8 cellular contexts compared by ENCODE assay signal in the genomic region with DNA sequence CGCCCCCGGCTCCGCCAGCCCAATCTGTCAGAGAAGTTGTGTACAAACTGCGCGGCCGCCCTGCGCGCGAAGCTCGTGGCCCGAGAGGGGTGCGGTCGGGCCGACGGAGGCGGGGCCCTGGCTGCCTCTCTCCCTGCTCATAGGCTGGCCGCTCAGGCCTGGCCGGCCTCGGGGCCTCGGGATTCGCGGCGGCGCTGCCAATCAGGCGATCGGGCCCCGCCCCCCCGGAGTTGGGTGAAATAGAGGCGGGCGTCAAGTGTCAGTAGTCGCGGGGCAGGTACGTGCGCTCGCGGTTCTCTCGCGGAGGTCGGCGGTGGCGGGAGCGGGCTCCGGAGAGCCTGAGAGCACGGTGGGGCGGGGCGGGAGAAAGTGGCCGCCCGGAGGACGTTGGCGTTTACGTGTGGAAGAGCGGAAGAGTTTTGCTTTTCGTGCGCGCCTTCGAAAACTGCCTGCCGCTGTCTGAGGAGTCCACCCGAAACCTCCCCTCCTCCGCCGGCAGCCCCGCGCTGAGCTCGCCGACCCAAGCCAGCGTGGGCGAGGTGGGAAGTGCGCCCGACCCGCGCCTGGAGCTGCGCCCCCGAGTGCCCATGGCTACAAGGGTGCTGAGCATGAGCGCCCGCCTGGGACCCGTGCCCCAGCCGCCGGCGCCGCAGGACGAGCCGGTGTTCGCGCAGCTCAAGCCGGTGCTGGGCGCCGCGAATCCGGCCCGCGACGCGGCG. TPM values are rescaled to one million over a fixed set of nuclear protein-coding genes. Genes with fewer than 3 reads are reported as not detected.
DNase-seq lines count a peak whose midpoint lies in the region; ATAC-seq and TF ChIP-seq lines count a peak whose summit lies in the region.

KLF5 (plus strand) TSS at position 265 of the 719 bp plus-strand sequence; CDS start at position 588, 323 bp downstream.

- peak within 1 kb of the TSS; percentile 75 for H3K4me3 Mint-ChIP-seq in activated CD4-positive, alpha-beta memory T cell treated with anti-CD3 and anti-CD28 coated beads for 36 hours

- H3K4me1 Mint-ChIP-seq in activated CD4-positive, alpha-beta memory T cell treated with anti-CD3 and anti-CD28 coated beads for 36 hours (ENCODE audit: low read depth), result peaks cover 17% of the 10 kb centered on the region

- peaks cover 1 to 6% of the 10 kb centered on the region in 2 donors for H3K4me1 ChIP-seq in lung (ENCODE audit: control insufficient read depth in 2 of 2, insufficient read depth in 2 of 2, low read length in 2 of 2)

- H3K27me3 ChIP-seq in lung (ENCODE audit: control insufficient read depth, insufficient read depth), result no peaks in the 10 kb centered on the region

- TF ChIP-seq CTCF in lung (IDR thresholded peaks at IDR 0.05; ENCODE audit: control extremely low read depth, extremely low read depth), result no peak

- ATAC-seq in GM19372 (IDR thresholded peaks at IDR 0.05; ENCODE audit: low read depth, unreplicated experiment) (peak; percentile 93), HG03520 (IDR thresholded peaks at IDR 0.05; ENCODE audit: unreplicated experiment) (peak; percentile 97), lung (ENCODE audit: insufficient read depth, low FRiP score) (peak; percentile 96)

- no peaks in the 10 kb centered on the region for H3K36me3 Mint-ChIP-seq in activated CD4-positive, alpha-beta memory T cell treated with anti-CD3 and anti-CD28 coated beads for 36 hours

- no peak within 1 kb of the TSS for H3K27ac Mint-ChIP-seq in activated CD4-positive, alpha-beta memory T cell treated with anti-CD3 and anti-CD28 coated beads for 36 hours

- POLR2A ChIA-PET in activated CD4-positive, alpha-beta memory T cell treated with anti-CD3 and anti-CD28 coated beads for 36 hours (lab: Charles Lee), result interaction anchor here (1.8 kb wide), 1 partner anchor 195 kb away, joined by 6 read pairs; no protein-coding TSS in a partner anchor

- intact Hi-C loops in activated CD4-positive, alpha-beta memory T cell treated with anti-CD3 and anti-CD28 coated beads for 36 hours (cut with micrococcal nuclease), result loop anchor here (1.0 to 10.0 kb wide), 6 partner anchors 164 to 1073 kb away; partner anchors contain the start of genes BORA, KLF12, MZT1 and PIBF1

- H3K27me3 Mint-ChIP-seq in activated CD4-positive, alpha-beta memory T cell treated with anti-CD3 and anti-CD28 coated beads for 36 hours, result peaks cover 16% of the 10 kb centered on the region

- DNase-seq in CD1c-positive myeloid dendritic cell (ENCODE audit: extremely low spot score) (peak; percentile 96), NCI-H748 (lab: John Stamatoyannopoulos, UW; ENCODE audit: unreplicated experiment) (peak; percentile 99), ecto neural progenitor cell (ENCODE audit: low spot score) (peak; percentile 99), lung (ENCODE audit: low spot score) (peak; percentile 98)
- peak; percentile 97 for DNase-seq in activated CD4-positive, alpha-beta memory T cell treated with anti-CD3 and anti-CD28 coated beads for 36 hours
- DNase-seq in stimulated activated CD4-positive, alpha-beta T cell treated with anti-CD3 and anti-CD28 coated beads, TNF-alpha, amount 100 ng/mL, for 24 hours (ENCODE audit: low read depth in 3 of 3), result peak; percentile 85 to 96 (median 90)

- H3K27ac ChIP-seq in lung (ENCODE audit: low read depth in 1 of 2, low read length in 1 of 2), result peak within 1 kb of the TSS; percentile 64 to 88

- peak within 1 kb of the TSS; percentile 69 for H3K4me3 ChIP-seq in lung

- no peaks in the 10 kb centered on the region for H3K9me3 ChIP-seq in lung (ENCODE audit: control insufficient read depth in 2 of 2, insufficient read depth in 1 of 2, low read length in 1 of 2)

- CTCF ChIA-PET in activated CD4-positive, alpha-beta memory T cell treated with anti-CD3 and anti-CD28 coated beads for 36 hours (lab: Charles Lee), result interaction anchor here (0.6 to 1.2 kb wide), 5 partner anchors 9 to 747 kb away, joined by 3 to 4 read pairs (median 3); no protein-coding TSS in a partner anchor

- 0 to 1% methylated on average over 91 to 93 of the region's 93 CpGs for WGBS in lung, 2 donors

- no peaks in the 10 kb centered on the region for H3K9me3 Mint-ChIP-seq in activated CD4-positive, alpha-beta memory T cell treated with anti-CD3 and anti-CD28 coated beads for 36 hours

- H3K36me3 ChIP-seq in lung (ENCODE audit: control insufficient read depth in 2 of 2, insufficient read depth in 2 of 2, low read length in 2 of 2), result peaks cover 0 to 3% of the 10 kb centered on the region in 2 donors

RNA-seq across cellular contexts. Expression of gene KLF5, which starts in this region (rescaled TPM):
- total RNA-seq in activated CD4-positive, alpha-beta memory T cell treated with anti-CD3 and anti-CD28 coated beads for 36 hours, result 1 to 10 TPM; 3.3 to 4.2 TPM
- total RNA-seq in lung, result 10 to 100 TPM; 50.6 to 58.6 TPM
- polyA plus RNA-seq in lung, result 10 to 100 TPM; 22.2 to 44.8 TPM

Comparison
In these comparisons a context has a peak if more than half of its experiments do, and no peak if none do; other contexts are left out.
1. Peak in every context shown above with its lines: DNase-seq, ATAC-seq, H3K4me3 ChIP-seq and H3K27ac ChIP-seq.
2. RNA of gene KLF5 (total RNA-seq): 50.6 to 58.6 TPM in lung; 3.3 to 4.2 TPM in activated CD4-positive, alpha-beta memory T cell treated with anti-CD3 and anti-CD28 coated beads for 36 hours; every median in the first group is over 4 times any median in the second.